8 cellular contexts compared by ENCODE assay signal in genomic region chr22:29306175-29306829, GRCh38. TPM values are rescaled to one million over a fixed set of nuclear protein-coding genes. Genes with fewer than 3 reads are reported as not detected.
A peak's percentile ranks its signal among the peaks of the same experiment; 100 is the strongest.
DNase-seq lines count a peak whose midpoint lies in the region; ATAC-seq and TF ChIP-seq lines count a peak whose summit lies in the region.

Gene GAS2L1 (plus strand): TSS chr22:29306650. CDS start chr22:29308106, 1,456 bp downstream.

- H3K27me3 ChIP-seq in HL-60 (ENCODE audit: insufficient read depth, poor library complexity, severe bottlenecking) (peaks cover 15% of the 10 kb centered on the region), Peyer's patch (no peaks in the 10 kb centered on the region), cardiac muscle cell (no peaks in the 10 kb centered on the region)

- peaks cover 8 to 60% (median 24%) of the 10 kb centered on the region in 4 donors for H3K4me1 ChIP-seq in Peyer's patch
- H3K4me1 ChIP-seq in cardiac muscle cell (ENCODE audit: low read depth), result peaks cover 13% of the 10 kb centered on the region

- ATAC-seq in omental fat pad (ENCODE audit: low FRiP score) (peak; percentile 47), GM18517 (IDR thresholded peaks at IDR 0.05; ENCODE audit: unreplicated experiment) (no peak), GM18907 (IDR thresholded peaks at IDR 0.05; ENCODE audit: unreplicated experiment) (no peak)

- no peak for TF ChIP-seq POLR2A in Peyer's patch (IDR thresholded peaks at IDR 0.05)

- no peak within 1 kb of the TSS for H3K27ac ChIP-seq in HL-60 (replicated peaks)
- peak within 1 kb of the TSS; percentile 75 to 90 (median 84) for H3K27ac ChIP-seq in Peyer's patch
- H3K27ac ChIP-seq in cardiac muscle cell, result peak within 1 kb of the TSS; percentile 24

- DNase-seq in COLO829 (ENCODE audit: low spot score) (peak; percentile 92), HL-60 (ENCODE audit: low read depth in 1 of 2, low spot score in 1 of 2) (peak in 1 of 2 experiments; percentile 50), Peyer's patch (peak; percentile 37 to 91 (median 85)), amniotic epithelial cell (ENCODE audit: low read depth) (peak; percentile 76), cardiac muscle cell (ENCODE audit: low read depth in 1 of 2, low spot score in 1 of 2) (peak; percentile 88 to 89), omental fat pad (ENCODE audit: low spot score) (no peak)

- H3K4me3 ChIP-seq in HL-60 (replicated peaks; ENCODE audit: insufficient read depth, low read length), result peak within 1 kb of the TSS; percentile 46
- peak within 1 kb of the TSS; percentile 60 to 86 (median 82) for H3K4me3 ChIP-seq in Peyer's patch
- H3K4me3 ChIP-seq in cardiac muscle cell, result peak within 1 kb of the TSS; percentile 81

- H3K36me3 ChIP-seq in Peyer's patch, result peaks cover 0 to under 1% (median 0%) of the 10 kb centered on the region in 3 donors
- no peaks in the 10 kb centered on the region for H3K36me3 ChIP-seq in cardiac muscle cell

- TF ChIP-seq CTCF in HL-60 (IDR thresholded peaks at IDR 0.05; ENCODE audit: insufficient read depth, low read length) (no peak), Peyer's patch (IDR thresholded peaks at IDR 0.05) (peak in 5 of 6 experiments; percentile 8 to 71 (median 68)), cardiac muscle cell (IDR thresholded peaks at IDR 0.05; ENCODE audit: low read depth, low read length) (peak; percentile 66), omental fat pad (IDR thresholded peaks at IDR 0.05) (no peak)

- H3K9me3 ChIP-seq in Peyer's patch (no peaks in the 10 kb centered on the region), cardiac muscle cell (ENCODE audit: low read depth) (no peaks in the 10 kb centered on the region)

RNA-seq across cellular contexts. Expression of gene GAS2L1, which starts in this region (rescaled TPM):
- total RNA-seq in Peyer's patch (10 to 100 TPM; 20.6 to 63.1 (median 35.6) TPM), cardiac muscle cell (14.3 and 17.3 TPM in 2 replicates), omental fat pad (10 to 100 TPM; 13.4 to 29.0 (median 22.7) TPM)
- 21.0 and 25.0 TPM in 2 replicates for polyA plus RNA-seq in cardiac muscle cell

Comparison
In these comparisons a context has a peak if more than half of its experiments do, and no peak if none do; other contexts are left out.
1. CTCF ChIP-seq: peak in Peyer's patch (5 of 6) and cardiac muscle cell (single experiment); none in HL-60 (single experiment) and omental fat pad (0 of 3).
2. Peak in every context shown above with its lines, with median percentiles within 50 percentile points of each other: H3K4me3 ChIP-seq.